ENCODE assay signal across 1 cellular context in genomic region chr21:38804617-38805281, GRCh38.
TF ChIP-seq lines count a peak whose summit lies in the region.

No MANE protein-coding gene starts in this region.

TF ChIP-seq in HepG2, 621 proteins besides CTCF, POLR2A, EP300 and RAD21 (continued from another document):
- TF ChIP-seq XRCC5 (optimal IDR thresholded peaks at IDR 0.05; ENCODE audit: low read length), result peak; percentile 11
- 0 out of 2 replicates have a peak, but pooled peaks have one; percentile 42 for TF ChIP-seq MED1 (CRISPR knock-in tag; IDR thresholded peaks at IDR 0.05)
- TF ChIP-seq, protein P1, sequence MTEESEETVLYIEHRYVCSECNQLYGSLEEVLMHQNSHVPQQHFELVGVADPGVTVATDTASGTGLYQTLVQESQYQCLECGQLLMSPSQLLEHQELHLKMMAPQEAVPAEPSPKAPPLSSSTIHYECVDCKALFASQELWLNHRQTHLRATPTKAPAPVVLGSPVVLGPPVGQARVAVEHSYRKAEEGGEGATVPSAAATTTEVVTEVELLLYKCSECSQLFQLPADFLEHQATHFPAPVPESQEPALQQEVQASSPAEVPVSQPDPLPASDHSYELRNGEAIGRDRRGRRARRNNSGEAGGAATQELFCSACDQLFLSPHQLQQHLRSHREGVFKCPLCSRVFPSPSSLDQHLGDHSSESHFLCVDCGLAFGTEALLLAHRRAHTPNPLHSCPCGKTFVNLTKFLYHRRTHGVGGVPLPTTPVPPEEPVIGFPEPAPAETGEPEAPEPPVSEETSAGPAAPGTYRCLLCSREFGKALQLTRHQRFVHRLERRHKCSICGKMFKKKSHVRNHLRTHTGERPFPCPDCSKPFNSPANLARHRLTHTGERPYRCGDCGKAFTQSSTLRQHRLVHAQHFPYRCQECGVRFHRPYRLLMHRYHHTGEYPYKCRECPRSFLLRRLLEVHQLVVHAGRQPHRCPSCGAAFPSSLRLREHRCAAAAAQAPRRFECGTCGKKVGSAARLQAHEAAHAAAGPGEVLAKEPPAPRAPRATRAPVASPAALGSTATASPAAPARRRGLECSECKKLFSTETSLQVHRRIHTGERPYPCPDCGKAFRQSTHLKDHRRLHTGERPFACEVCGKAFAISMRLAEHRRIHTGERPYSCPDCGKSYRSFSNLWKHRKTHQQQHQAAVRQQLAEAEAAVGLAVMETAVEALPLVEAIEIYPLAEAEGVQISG (CRISPR knock-in tag; IDR thresholded peaks at IDR 0.05), result peak; percentile 12
- TF ChIP-seq ZNF605 (CRISPR knock-in tag; IDR thresholded peaks at IDR 0.05), result 0 out of 2 replicates have a peak, but pooled peaks have one; percentile 30
- TF ChIP-seq MEF2D (CRISPR knock-in tag; IDR thresholded peaks at IDR 0.05), result 0 out of 2 replicates have a peak, but pooled peaks have one; percentile 9
- 0 out of 2 replicates have a peak, but pooled peaks have one; percentile 0 for TF ChIP-seq REPIN1 (CRISPR knock-in tag; IDR thresholded peaks at IDR 0.05; ENCODE audit: borderline replicate concordance, low read depth)
- 0 out of 2 replicates have a peak, but pooled peaks have one; percentile 5 for TF ChIP-seq NCOA2 (CRISPR knock-in tag; IDR thresholded peaks at IDR 0.05)
- TF ChIP-seq TMF1 (CRISPR knock-in tag; IDR thresholded peaks at IDR 0.05; ENCODE audit: low read depth), result peak; percentile 6; the same call in 1 of the 2 replicates
- TF ChIP-seq ZNF136 (CRISPR knock-in tag; IDR thresholded peaks at IDR 0.05; ENCODE audit: low read depth), result no peak
- TF ChIP-seq, protein P2, sequence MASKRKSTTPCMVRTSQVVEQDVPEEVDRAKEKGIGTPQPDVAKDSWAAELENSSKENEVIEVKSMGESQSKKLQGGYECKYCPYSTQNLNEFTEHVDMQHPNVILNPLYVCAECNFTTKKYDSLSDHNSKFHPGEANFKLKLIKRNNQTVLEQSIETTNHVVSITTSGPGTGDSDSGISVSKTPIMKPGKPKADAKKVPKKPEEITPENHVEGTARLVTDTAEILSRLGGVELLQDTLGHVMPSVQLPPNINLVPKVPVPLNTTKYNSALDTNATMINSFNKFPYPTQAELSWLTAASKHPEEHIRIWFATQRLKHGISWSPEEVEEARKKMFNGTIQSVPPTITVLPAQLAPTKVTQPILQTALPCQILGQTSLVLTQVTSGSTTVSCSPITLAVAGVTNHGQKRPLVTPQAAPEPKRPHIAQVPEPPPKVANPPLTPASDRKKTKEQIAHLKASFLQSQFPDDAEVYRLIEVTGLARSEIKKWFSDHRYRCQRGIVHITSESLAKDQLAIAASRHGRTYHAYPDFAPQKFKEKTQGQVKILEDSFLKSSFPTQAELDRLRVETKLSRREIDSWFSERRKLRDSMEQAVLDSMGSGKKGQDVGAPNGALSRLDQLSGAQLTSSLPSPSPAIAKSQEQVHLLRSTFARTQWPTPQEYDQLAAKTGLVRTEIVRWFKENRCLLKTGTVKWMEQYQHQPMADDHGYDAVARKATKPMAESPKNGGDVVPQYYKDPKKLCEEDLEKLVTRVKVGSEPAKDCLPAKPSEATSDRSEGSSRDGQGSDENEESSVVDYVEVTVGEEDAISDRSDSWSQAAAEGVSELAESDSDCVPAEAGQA (IDR thresholded peaks at IDR 0.05; ENCODE audit: low read depth), result no peak
- TF ChIP-seq, protein P2 (CRISPR knock-in tag; IDR thresholded peaks at IDR 0.05; ENCODE audit: borderline replicate concordance), result no peak
- TF ChIP-seq FOXP1 (IDR thresholded peaks at IDR 0.05), result no peak
- TF ChIP-seq FOXP1 (CRISPR knock-in tag; IDR thresholded peaks at IDR 0.05), result no peak
- TF ChIP-seq ZNF777 (CRISPR knock-in tag; IDR thresholded peaks at IDR 0.05), result no peak
- TF ChIP-seq KDM3A (CRISPR knock-in tag; IDR thresholded peaks at IDR 0.05; ENCODE audit: low read depth), result 0 out of 2 replicates have a peak, but pooled peaks have one; percentile 34
